ENCODE assay signal across 1 cellular context in genomic region chr2:150126143-150126725, GRCh38.
TF ChIP-seq lines count a peak whose summit lies in the region.

No MANE protein-coding gene starts in this region.

TF ChIP-seq in A549, 52 proteins besides CTCF, POLR2A, EP300 and RAD21 (continued from another document):
- TF ChIP-seq HMGXB4 (CRISPR knock-in tag; IDR thresholded peaks at IDR 0.05; ENCODE audit: borderline replicate concordance) (no peak), USF2 (IDR thresholded peaks at IDR 0.05) (no peak), ZSCAN20 (CRISPR knock-in tag; IDR thresholded peaks at IDR 0.05) (no peak), PHF8 (IDR thresholded peaks at IDR 0.05; ENCODE audit: borderline replicate concordance, low read depth) (no peak), HES2 (IDR thresholded peaks at IDR 0.05) (no peak), FOSB (CRISPR knock-in tag; IDR thresholded peaks at IDR 0.05) (no peak), EHF (CRISPR knock-in tag; IDR thresholded peaks at IDR 0.05) (no peak), RNF2 (IDR thresholded peaks at IDR 0.05; ENCODE audit: borderline replicate concordance, low read depth) (no peak), KDM5A (IDR thresholded peaks at IDR 0.05) (no peak), EHMT2 (IDR thresholded peaks at IDR 0.05; ENCODE audit: low read depth) (no peak), NPAS2 (CRISPR knock-in tag; IDR thresholded peaks at IDR 0.05; ENCODE audit: borderline replicate concordance) (no peak), CHD4 (IDR thresholded peaks at IDR 0.05; ENCODE audit: borderline replicate concordance) (no peak)
